Comparison of ENCODE assay signal across 11 cellular contexts in the genomic region with DNA sequence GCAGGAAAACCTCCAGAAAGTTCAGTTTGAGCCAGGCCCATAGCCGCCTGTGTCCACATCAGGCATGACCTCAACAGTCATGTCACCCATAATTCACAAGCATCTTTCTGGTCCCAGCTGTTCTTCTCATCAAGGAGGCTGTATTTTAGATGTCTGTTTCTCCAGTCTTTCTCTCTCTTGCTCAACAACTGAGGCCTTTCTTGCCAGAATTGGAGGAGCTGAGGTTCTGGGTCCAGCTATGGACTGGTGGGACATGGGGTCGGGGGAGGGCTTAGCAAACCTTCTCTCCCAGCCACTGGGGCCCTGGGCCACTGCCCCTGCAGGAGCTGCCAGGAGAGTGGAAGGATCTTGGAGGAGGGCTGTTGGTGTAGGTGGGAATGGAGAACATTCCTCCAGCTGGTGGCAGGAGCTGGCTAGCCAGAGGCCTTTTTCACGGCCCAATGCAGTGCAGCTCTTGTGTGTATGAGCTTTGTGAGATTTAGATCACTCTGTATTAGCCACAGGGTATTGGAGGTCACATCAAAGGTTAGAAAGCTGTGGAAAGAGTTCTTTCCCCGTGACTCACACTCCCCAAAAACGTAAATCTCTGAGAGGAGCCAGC. TPM values are rescaled to one million over a fixed set of nuclear protein-coding genes. Genes with fewer than 3 reads are reported as not detected.
DNase-seq lines count a peak whose midpoint lies in the region; ATAC-seq and TF ChIP-seq lines count a peak whose summit lies in the region.
"Had no signal": no experiment of that assay in that cellular context is flagged by ENCODE, and none has a peak within 500 bp of the region (broad histone marks: within the 10 kb centered on the region; RNA-seq: fewer than 3 reads in every experiment).

No MANE protein-coding gene starts in this region.

- H3K9ac ChIP-seq in HCT116 (ENCODE audit: low read length), result no peak overlapping the region

- intact Hi-C loops in HCT116 (cut with micrococcal nuclease) (no loop called here), stomach (cut with DNase I; ENCODE audit: low total_unique reads) (no loop called here), Caco-2 (cut with micrococcal nuclease; ENCODE audit: unreplicated experiment) (no loop called here)

- H3K4me3 ChIP-seq in HCT116 (replicated peaks in 1 of 2; ENCODE audit: low read depth in 1 of 2, low read length in 2 of 2) (no peak overlapping the region), astrocyte of the spinal cord (ENCODE audit: low read depth, low read length) (no peak overlapping the region), stomach (no peak overlapping the region), Caco-2 (ENCODE audit: low read depth, low read length) (no peak overlapping the region)

- RAD21 ChIA-PET in HCT116 (lab: Charles Lee; ENCODE audit: low non-redundant PET in 1 of 2, low total read pairs in 2 of 2, uncharacterized antibody in 2 of 2, unreplicated experiment in 2 of 2), result no interaction called here

- ATAC-seq in HCT116 (0 out of 2 replicates have a peak, but pooled peaks have one; percentile 28), HG03342 (IDR thresholded peaks at IDR 0.05; ENCODE audit: unreplicated experiment) (no peak)

- TF ChIP-seq CTCF in HCT116 (IDR thresholded peaks at IDR 0.05 in 2 of 3, conservative IDR thresholded peaks at IDR 0.05 in 1 of 3; ENCODE audit: borderline replicate concordance in 1 of 3, insufficient read depth in 1 of 3, low read depth in 2 of 3, low read length in 2 of 3), result no peak
- no peak for TF ChIP-seq CTCF in astrocyte of the spinal cord (IDR thresholded peaks at IDR 0.05; ENCODE audit: low read depth, low read length)
- no peak for TF ChIP-seq CTCF in stomach (IDR thresholded peaks at IDR 0.05)
- no peak for TF ChIP-seq CTCF in Caco-2 (IDR thresholded peaks at IDR 0.05; ENCODE audit: insufficient read depth in 1 of 2, low read depth in 1 of 2, low read length in 1 of 2, severe bottlenecking in 1 of 2, unreplicated experiment in 1 of 2)

- no peak overlapping the region for H3K4me3 Mint-ChIP-seq in Caco-2 (ENCODE audit: unreplicated experiment)

- TF ChIP-seq POLR2A in HCT116 (IDR thresholded peaks at IDR 0.05; ENCODE audit: borderline replicate concordance, extremely low read depth, insufficient read depth, insufficient read length) (no peak), stomach (IDR thresholded peaks at IDR 0.05) (no peak)

- no peaks in the 10 kb centered on the region for H3K4me1 Mint-ChIP-seq in Caco-2 (ENCODE audit: low read depth, unreplicated experiment)

- CTCF ChIA-PET in HCT116 (lab: Charles Lee) (no interaction called here), Caco-2 (lab: Charles Lee) (interaction anchor here (0.6 to 1.4 kb wide), 4 partner anchors 18 to 136 kb away, joined by 3 to 8 read pairs (median 4); partner anchors contain the start of gene EPHB3)

- 49 to 61% (median 57%) methylated on average over 5 of the region's 5 CpGs for WGBS in stomach, 5 donors

- H3K27ac ChIP-seq in HCT116 (ENCODE audit: low read depth, low read length) (no peak overlapping the region), stomach (peak overlapping the region; percentile 20 to 72 (median 42))

- H4K20me1 ChIP-seq in HCT116 (ENCODE audit: insufficient read depth), result no peaks in the 10 kb centered on the region

- H2AFZ ChIP-seq in HCT116 (ENCODE audit: low read depth, low read length, poor library complexity, severe bottlenecking), result no peak overlapping the region

- no peaks in the 10 kb centered on the region for H3K9me3 Mint-ChIP-seq in Caco-2 (ENCODE audit: unreplicated experiment)
- H3K9me3 Mint-ChIP-seq: activated T-helper 2 cell treated with anti-CD3 and anti-CD28 coated beads, Interferon-gamma antibody, Interleukin-2, Interleukin-4, amounts not matched to agents 10 μg/mL and 5 μg/mL and 100 μg/mL, durations not matched to agents 14 hours and 24 hours and 36 hours had no signal

- H3K27me3 Mint-ChIP-seq in Caco-2 (ENCODE audit: insufficient read depth, unreplicated experiment), result no peaks in the 10 kb centered on the region

- no peak overlapping the region for H3K4me2 ChIP-seq in HCT116 (ENCODE audit: low read length)

- H3K27me3 ChIP-seq in HCT116 (ENCODE audit: insufficient read depth, low read length) (no peaks in the 10 kb centered on the region), stomach (no peaks in the 10 kb centered on the region), Caco-2 (replicated peaks; ENCODE audit: control insufficient read depth, insufficient read depth, low read length) (no peaks in the 10 kb centered on the region)

- H3K27ac Mint-ChIP-seq in Caco-2 (ENCODE audit: unreplicated experiment), result no peak overlapping the region
- H3K27ac Mint-ChIP-seq: activated T-helper 2 cell treated with anti-CD3 and anti-CD28 coated beads, Interferon-gamma antibody, Interleukin-2, Interleukin-4, amounts not matched to agents 10 μg/mL and 5 μg/mL and 100 μg/mL, durations not matched to agents 14 hours and 24 hours and 36 hours had no signal

- no peak for TF ChIP-seq EP300 in stomach (IDR thresholded peaks at IDR 0.05)

- no peaks in the 10 kb centered on the region for H3K9me3 ChIP-seq in HCT116 (ENCODE audit: control insufficient read depth in 1 of 2, insufficient read depth in 1 of 2, low read depth in 1 of 2, low read length in 2 of 2)
- H3K9me3 ChIP-seq in stomach, result no peaks in the 10 kb centered on the region
- H3K9me3 ChIP-seq in Caco-2, result no peaks in the 10 kb centered on the region

- no peaks in the 10 kb centered on the region for H3K36me3 Mint-ChIP-seq in Caco-2 (ENCODE audit: insufficient read depth, unreplicated experiment)

- DNase-seq in HCT116 (ENCODE audit: low read depth, low spot score) (no peak), astrocyte of the spinal cord (ENCODE audit: low read depth, low spot score) (peak; percentile 82), iris pigment epithelial cell (ENCODE audit: low read depth) (peak; percentile 74), stomach (no peak), Caco-2 (no peak), NCI-H748 treated with DMSO at 0.1 percent for 48 hours (lab: John Stamatoyannopoulos, UW) (no peak), NCI-H774 (lab: John Stamatoyannopoulos, UW) (no peak)
- DNase-seq: GOT3, Karpas-422 had no signal

- H3K4me1 ChIP-seq in HCT116 (ENCODE audit: control insufficient read depth in 1 of 2, insufficient read depth in 2 of 2, low read length in 2 of 2) (peaks cover 0 to 6% of the 10 kb centered on the region in 2 experiments; a peak in 1 of 4 replicates), stomach (peaks cover 6 to 51% (median 26%) of the 10 kb centered on the region in 4 donors), Caco-2 (no peaks in the 10 kb centered on the region)

- H3K9me2 ChIP-seq in HCT116 (ENCODE audit: insufficient read depth), result no peaks in the 10 kb centered on the region

- TF ChIP-seq RAD21 in HCT116 (IDR thresholded peaks at IDR 0.05; ENCODE audit: low read depth), result no peak

- POLR2A ChIA-PET in HCT116 (lab: Charles Lee), result no interaction called here
- POLR2A ChIA-PET in Caco-2 (lab: Charles Lee), result no interaction called here

- in situ Hi-C loops in astrocyte of the spinal cord (cut with HindIII; ENCODE audit: low sequenced_read_pairs), result no loop called here

- BruUV-seq in HCT116 (replicated peaks; lab: Mats Ljungman, UMichigan), result no TSS peak
- no TSS peak for BruUV-seq in Caco-2 (replicated peaks; lab: Mats Ljungman, UMichigan)

- H3K36me3 ChIP-seq in HCT116 (ENCODE audit: control insufficient read depth in 1 of 2, insufficient read depth in 2 of 2, low read length in 2 of 2), result no peaks in the 10 kb centered on the region
- H3K36me3 ChIP-seq in stomach, result no peaks in the 10 kb centered on the region
- H3K36me3 ChIP-seq in Caco-2 (ENCODE audit: control insufficient read depth, insufficient read depth, low read length), result no peaks in the 10 kb centered on the region

- H3K79me2 ChIP-seq in HCT116 (ENCODE audit: insufficient read depth, low read length), result no peaks in the 10 kb centered on the region

TF ChIP-seq in HCT116, 20 proteins besides CTCF, POLR2A, EP300 and RAD21 (continues in another document):
- TF ChIP-seq SRF (IDR thresholded peaks at IDR 0.05; ENCODE audit: low read depth), result no peak
- no peak for TF ChIP-seq TCF7L2 (IDR thresholded peaks at IDR 0.05; ENCODE audit: borderline replicate concordance, extremely low read depth, insufficient read depth, insufficient read length)
- no peak for TF ChIP-seq ELF1 (IDR thresholded peaks at IDR 0.05; ENCODE audit: borderline replicate concordance, low read depth)
- TF ChIP-seq, protein P1, sequence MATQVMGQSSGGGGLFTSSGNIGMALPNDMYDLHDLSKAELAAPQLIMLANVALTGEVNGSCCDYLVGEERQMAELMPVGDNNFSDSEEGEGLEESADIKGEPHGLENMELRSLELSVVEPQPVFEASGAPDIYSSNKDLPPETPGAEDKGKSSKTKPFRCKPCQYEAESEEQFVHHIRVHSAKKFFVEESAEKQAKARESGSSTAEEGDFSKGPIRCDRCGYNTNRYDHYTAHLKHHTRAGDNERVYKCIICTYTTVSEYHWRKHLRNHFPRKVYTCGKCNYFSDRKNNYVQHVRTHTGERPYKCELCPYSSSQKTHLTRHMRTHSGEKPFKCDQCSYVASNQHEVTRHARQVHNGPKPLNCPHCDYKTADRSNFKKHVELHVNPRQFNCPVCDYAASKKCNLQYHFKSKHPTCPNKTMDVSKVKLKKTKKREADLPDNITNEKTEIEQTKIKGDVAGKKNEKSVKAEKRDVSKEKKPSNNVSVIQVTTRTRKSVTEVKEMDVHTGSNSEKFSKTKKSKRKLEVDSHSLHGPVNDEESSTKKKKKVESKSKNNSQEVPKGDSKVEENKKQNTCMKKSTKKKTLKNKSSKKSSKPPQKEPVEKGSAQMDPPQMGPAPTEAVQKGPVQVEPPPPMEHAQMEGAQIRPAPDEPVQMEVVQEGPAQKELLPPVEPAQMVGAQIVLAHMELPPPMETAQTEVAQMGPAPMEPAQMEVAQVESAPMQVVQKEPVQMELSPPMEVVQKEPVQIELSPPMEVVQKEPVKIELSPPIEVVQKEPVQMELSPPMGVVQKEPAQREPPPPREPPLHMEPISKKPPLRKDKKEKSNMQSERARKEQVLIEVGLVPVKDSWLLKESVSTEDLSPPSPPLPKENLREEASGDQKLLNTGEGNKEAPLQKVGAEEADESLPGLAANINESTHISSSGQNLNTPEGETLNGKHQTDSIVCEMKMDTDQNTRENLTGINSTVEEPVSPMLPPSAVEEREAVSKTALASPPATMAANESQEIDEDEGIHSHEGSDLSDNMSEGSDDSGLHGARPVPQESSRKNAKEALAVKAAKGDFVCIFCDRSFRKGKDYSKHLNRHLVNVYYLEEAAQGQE (IDR thresholded peaks at IDR 0.05; ENCODE audit: low read depth), result no peak
- TF ChIP-seq CBX3 (IDR thresholded peaks at IDR 0.05; ENCODE audit: low read depth), result no peak

RNA-seq across cellular contexts. Expression of gene MAGEF1, which starts 23.5 kb away (rescaled TPM):
- total RNA-seq in HCT116 (2021; ENCODE audit: unreplicated experiment) (44.1 TPM), stomach (10 to 100 TPM; 19.3 to 81.1 (median 38.0) TPM), Caco-2 (2022) (52.2 and 59.1 TPM in 2 replicates)
- 27.4 and 32.4 TPM in 2 replicates for polyA plus RNA-seq in HCT116 (2012)
- 10 to 100 TPM; 28.9 to 35.5 (median 33.9) TPM for polyA plus RNA-seq in stomach

Comparison
In these comparisons a context has a peak if more than half of its experiments do, and no peak if none do; other contexts are left out.
1. DNase-seq: peak in astrocyte of the spinal cord (single experiment) and iris pigment epithelial cell (single experiment); none in HCT116 (single experiment), stomach (single experiment), Caco-2 (0 of 2), NCI-H748 treated with DMSO at 0.1 percent for 48 hours (single experiment) and NCI-H774 (single experiment).